ENCODE assay signal across 8 cellular contexts in genomic region chr7:37182011-37182478, GRCh38.
DNase-seq lines count a peak whose midpoint lies in the region; ATAC-seq and TF ChIP-seq lines count a peak whose summit lies in the region.

No MANE protein-coding gene starts in this region.

- TF ChIP-seq CTCF in AG09309 (IDR thresholded peaks at IDR 0.05; ENCODE audit: control insufficient read depth, insufficient read depth, low read depth, low read length, missing control alignments): peak; percentile 91
- peak; percentile 77 for TF ChIP-seq CTCF in lung (IDR thresholded peaks at IDR 0.05; ENCODE audit: control extremely low read depth, extremely low read depth)

- H3K9me3 ChIP-seq in effector memory CD4-positive, alpha-beta T cell (ENCODE audit: control insufficient read depth, low read length): no peaks in the 10 kb centered on the region
- no peaks in the 10 kb centered on the region for H3K9me3 ChIP-seq in lung (ENCODE audit: control insufficient read depth in 2 of 2, insufficient read depth in 1 of 2, low read length in 1 of 2)

- no peaks in the 10 kb centered on the region for H3K27me3 ChIP-seq in effector memory CD4-positive, alpha-beta T cell (replicated peaks; ENCODE audit: control insufficient read depth, insufficient read depth, low read length, poor library complexity, severe bottlenecking)
- no peaks in the 10 kb centered on the region for H3K27me3 ChIP-seq in lung (ENCODE audit: control insufficient read depth, insufficient read depth)

- no peaks in the 10 kb centered on the region for H3K36me3 ChIP-seq in effector memory CD4-positive, alpha-beta T cell (ENCODE audit: control insufficient read depth, insufficient read depth, low read length)
- H3K36me3 ChIP-seq in lung (ENCODE audit: control insufficient read depth in 2 of 2, insufficient read depth in 2 of 2, low read length in 2 of 2): no peaks in the 10 kb centered on the region

- H3K4me3 ChIP-seq in AG09309 (ENCODE audit: control insufficient read depth, low read depth, low read length) (no peak overlapping the region), lung (no peak overlapping the region)
- no peak overlapping the region for H3K4me3 ChIP-seq in effector memory CD4-positive, alpha-beta T cell (ENCODE audit: insufficient read depth, low read depth, low read length, poor library complexity, severe bottlenecking)

- no peak overlapping the region for H3K27ac ChIP-seq in effector memory CD4-positive, alpha-beta T cell (ENCODE audit: insufficient read depth, low read length, poor library complexity, severe bottlenecking)
- no peak overlapping the region for H3K27ac ChIP-seq in lung (ENCODE audit: low read depth in 1 of 2, low read length in 1 of 2)

- DNase-seq in AG09309 (ENCODE audit: low read depth) (peak; percentile 11), NCI-H524 (lab: John Stamatoyannopoulos, UW) (peak; percentile 71 to 86), lung (ENCODE audit: low spot score) (peak; percentile 77)
- peak; percentile 84 to 86 for DNase-seq in activated CD4-positive, alpha-beta T cell treated with anti-CD3 and anti-CD28 coated beads, Interleukin-2, amount 50 U/mL, for 48 hours
- DNase-seq in effector memory CD4-positive, alpha-beta T cell: peak; percentile 46 to 67 (median 53)
- peak; percentile 65 for DNase-seq in stimulated activated CD8-positive, alpha-beta memory T cell treated with anti-CD3 and anti-CD28 coated beads, Interleukin-15, amount 100 ng/mL, for 1 hour (ENCODE audit: low read depth)

- 8 to 11% methylated on average over 7 of the region's 7 CpGs for WGBS in lung, 2 donors

- H3K4me1 ChIP-seq in effector memory CD4-positive, alpha-beta T cell (ENCODE audit: control insufficient read depth, insufficient read depth, low read length, poor library complexity, severe bottlenecking): no peaks in the 10 kb centered on the region
- H3K4me1 ChIP-seq in lung (ENCODE audit: control insufficient read depth in 2 of 2, insufficient read depth in 2 of 2, low read length in 2 of 2): no peaks in the 10 kb centered on the region

- ATAC-seq in GM18873 (IDR thresholded peaks at IDR 0.05; ENCODE audit: low FRiP score, unreplicated experiment) (peak; percentile 69), HG03432 (IDR thresholded peaks at IDR 0.05; ENCODE audit: unreplicated experiment) (peak; percentile 94), lung (ENCODE audit: insufficient read depth, low FRiP score) (peak; percentile 89)

Comparison
In these comparisons a context has a peak if more than half of its experiments do, and no peak if none do; other contexts are left out.
1. DNase-seq: peak in every context shown above with its lines; median percentile 85 in activated CD4-positive, alpha-beta T cell treated with anti-CD3 and anti-CD28 coated beads, Interleukin-2, amount 50 U/mL, for 48 hours; 78 in NCI-H524; 77 in lung; 65 in stimulated activated CD8-positive, alpha-beta memory T cell treated with anti-CD3 and anti-CD28 coated beads, Interleukin-15, amount 100 ng/mL, for 1 hour; 53 in effector memory CD4-positive, alpha-beta T cell; 11 in AG09309.